In the genomic region with DNA sequence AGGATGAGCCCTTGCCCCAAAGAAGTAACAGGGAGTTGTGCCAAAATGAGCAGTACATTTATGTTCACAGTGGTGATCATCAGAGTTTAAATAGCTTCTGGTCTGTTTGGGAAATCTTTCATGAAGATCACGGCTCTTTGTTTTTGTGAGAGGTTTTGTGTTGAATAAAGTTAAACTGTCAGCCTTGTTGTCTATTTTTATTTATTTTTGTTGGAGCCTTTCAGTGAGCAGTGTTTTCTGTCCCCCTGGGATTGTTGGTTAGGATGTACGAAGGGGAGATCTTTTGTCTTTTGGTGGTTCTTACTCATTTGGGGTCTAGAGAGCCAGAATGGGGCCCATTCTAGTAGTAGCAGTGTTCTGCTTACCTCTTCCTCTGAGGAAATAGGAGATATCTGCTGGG, we compare ENCODE assay signal across 1 cellular context.
TF ChIP-seq lines count a peak whose summit lies in the region.

No MANE protein-coding gene starts in this region.

TF ChIP-seq in GM23338, 12 proteins besides CTCF, POLR2A, EP300 and RAD21 (continued from another document):
- TF ChIP-seq ZNF462 (CRISPR knock-in tag; IDR thresholded peaks at IDR 0.05): no peak
- no peak for TF ChIP-seq JUNB (IDR thresholded peaks at IDR 0.05; ENCODE audit: unreplicated experiment)
- TF ChIP-seq POLR2AphosphoS5 (IDR thresholded peaks at IDR 0.05; ENCODE audit: low read depth): no peak
- TF ChIP-seq CREB1 (CRISPR knock-in tag; IDR thresholded peaks at IDR 0.05; ENCODE audit: low read depth): no peak
- TF ChIP-seq, protein P1, sequence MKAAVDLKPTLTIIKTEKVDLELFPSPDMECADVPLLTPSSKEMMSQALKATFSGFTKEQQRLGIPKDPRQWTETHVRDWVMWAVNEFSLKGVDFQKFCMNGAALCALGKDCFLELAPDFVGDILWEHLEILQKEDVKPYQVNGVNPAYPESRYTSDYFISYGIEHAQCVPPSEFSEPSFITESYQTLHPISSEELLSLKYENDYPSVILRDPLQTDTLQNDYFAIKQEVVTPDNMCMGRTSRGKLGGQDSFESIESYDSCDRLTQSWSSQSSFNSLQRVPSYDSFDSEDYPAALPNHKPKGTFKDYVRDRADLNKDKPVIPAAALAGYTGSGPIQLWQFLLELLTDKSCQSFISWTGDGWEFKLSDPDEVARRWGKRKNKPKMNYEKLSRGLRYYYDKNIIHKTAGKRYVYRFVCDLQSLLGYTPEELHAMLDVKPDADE (IDR thresholded peaks at IDR 0.05): no peak
- no peak for TF ChIP-seq ZNF114 (CRISPR knock-in tag; IDR thresholded peaks at IDR 0.05)
TF ChIP-seq in GM23338: peak in this region for 0.
